ENCODE assay signal across 18 cellular contexts in the genomic region with DNA sequence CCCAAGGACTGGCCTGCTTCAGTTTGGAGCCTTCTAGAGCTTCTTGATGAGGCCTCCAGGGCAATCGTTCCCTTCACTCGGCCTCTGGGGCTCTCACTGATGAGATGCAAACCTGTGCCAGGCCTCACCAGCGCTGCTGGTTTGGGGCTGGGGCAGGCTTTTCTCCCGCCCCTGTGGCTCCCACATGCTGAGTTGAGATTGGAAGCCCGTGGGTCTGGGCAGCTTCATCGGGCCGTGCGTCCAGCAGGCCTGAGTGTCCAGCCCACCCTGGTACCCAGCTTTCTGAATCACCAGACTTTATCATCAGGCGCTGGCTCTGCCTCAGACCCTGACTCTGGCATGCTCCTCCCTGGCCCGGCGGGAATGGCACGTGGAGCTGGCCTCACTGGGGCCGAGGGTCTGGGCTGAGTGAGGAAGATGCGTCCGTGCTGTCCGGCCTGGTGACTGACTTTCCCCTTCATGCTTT. TPM values are rescaled to one million over a fixed set of nuclear protein-coding genes. Genes with fewer than 3 reads are reported as not detected.
DNase-seq lines count a peak whose midpoint lies in the region; ATAC-seq and TF ChIP-seq lines count a peak whose summit lies in the region.
"Had no signal": no experiment of that assay in that cellular context is flagged by ENCODE, and none has a peak within 500 bp of the region (broad histone marks: within the 10 kb centered on the region; RNA-seq: fewer than 3 reads in every experiment).

No MANE protein-coding gene starts in this region.

- no peak overlapping the region for H3K4me3 Mint-ChIP-seq in CD8-positive, alpha-beta T cell
- H3K4me3 Mint-ChIP-seq: activated CD4-positive, alpha-beta T cell treated with anti-CD3 and anti-CD28 coated beads, Interleukin-2, amount 10 ng/mL, durations not matched to agents 24 days and 14 days; CD14-positive monocyte; H9 had no signal

- POLR2A ChIA-PET in CD8-positive, alpha-beta T cell (lab: Charles Lee) = no interaction called here

- peaks cover 53% of the 10 kb centered on the region for H3K36me3 Mint-ChIP-seq in CD8-positive, alpha-beta T cell

- peaks cover 6% of the 10 kb centered on the region; the same call in 1 of the 2 replicates for H3F3A ChIP-seq in Loucy (ENCODE audit: low read depth)

- intact Hi-C loops in CD8-positive, alpha-beta T cell (cut with DNase I, micrococcal nuclease) = loop anchor here in 1 of 2 experiments (10.0 kb wide), 2 partner anchors 249 to 509 kb away; a partner anchor contains a TSS
- intact Hi-C loops in heart right ventricle (cut with DNase I) (no loop called here), sciatic nerve (cut with DNase I) (no loop called here), left lung (cut with DNase I) (no loop called here)

- H3K4me1 ChIP-seq in CD8-positive, alpha-beta T cell (ENCODE audit: insufficient read depth, low read length) = peaks cover 34% of the 10 kb centered on the region
- H3K4me1 ChIP-seq in Loucy (ENCODE audit: insufficient read depth, low read length, poor library complexity, severe bottlenecking) (peaks cover 31% of the 10 kb centered on the region), heart right ventricle (peaks cover 23 to 58% (median 41%) of the 10 kb centered on the region in 9 donors), left lung (peaks cover 14 to 32% of the 10 kb centered on the region in 2 donors)

- peaks cover 44% of the 10 kb centered on the region for H3K36me3 ChIP-seq in CD8-positive, alpha-beta T cell (ENCODE audit: insufficient read depth, low read length)
- peaks cover 50% of the 10 kb centered on the region; the same call in 1 of the 2 replicates for H3K36me3 ChIP-seq in Loucy (ENCODE audit: insufficient read depth, low read length)
- H3K36me3 ChIP-seq in heart right ventricle = peaks cover 0 to 58% (median 46%) of the 10 kb centered on the region in 9 donors
- peaks cover 0 to 53% of the 10 kb centered on the region in 2 donors for H3K36me3 ChIP-seq in left lung

- H3K4me1 Mint-ChIP-seq in CD8-positive, alpha-beta T cell (ENCODE audit: low read depth) = peaks cover 50% of the 10 kb centered on the region

- peaks cover 71% of the 10 kb centered on the region for H4K20me1 ChIP-seq in Loucy (ENCODE audit: insufficient read depth, low read length, poor library complexity, severe bottlenecking)

- no peak overlapping the region for H3K27ac ChIP-seq in CD8-positive, alpha-beta T cell (ENCODE audit: low read depth, low read length)
- H3K27ac ChIP-seq in heart right ventricle = peak overlapping the region in 8 of 10 donors; percentile 8 to 42 (median 25)
- H3K27ac ChIP-seq in left lung = no peak overlapping the region

- peaks cover 73% of the 10 kb centered on the region for H3K79me2 ChIP-seq in Loucy (ENCODE audit: insufficient read depth, low read length)

- no peaks in the 10 kb centered on the region for H3K27me3 ChIP-seq in CD8-positive, alpha-beta T cell (ENCODE audit: insufficient read depth, low read length)
- peaks cover 6% of the 10 kb centered on the region for H3K27me3 ChIP-seq in Loucy (ENCODE audit: insufficient read depth, low read length, poor library complexity, severe bottlenecking)
- H3K27me3 ChIP-seq in heart right ventricle = no peaks in the 10 kb centered on the region
- no peaks in the 10 kb centered on the region for H3K27me3 ChIP-seq in left lung

- no peak overlapping the region for H2AFZ ChIP-seq in Loucy (ENCODE audit: low read length)

- H3K27ac Mint-ChIP-seq in CD8-positive, alpha-beta T cell = peak overlapping the region; percentile 37
- H3K27ac Mint-ChIP-seq: activated CD4-positive, alpha-beta T cell treated with anti-CD3 and anti-CD28 coated beads, Interleukin-2, amount 10 ng/mL, durations not matched to agents 24 days and 14 days; CD14-positive monocyte had no signal

- peak overlapping the region; percentile 100 for H3K9ac ChIP-seq in Loucy (ENCODE audit: low read depth, low read length, poor library complexity, severe bottlenecking)

- 61 to 64% methylated on average over 16 of the region's 16 CpGs for WGBS in heart right ventricle, 2 donors

- ATAC-seq in CD8-positive, alpha-beta T cell = no peak
- ATAC-seq in heart right ventricle = no peak
- no peak for ATAC-seq in sciatic nerve
- no peak for ATAC-seq in GM19455 (IDR thresholded peaks at IDR 0.05; ENCODE audit: unreplicated experiment)
- ATAC-seq in left lung = no peak
- ATAC-seq: PC-3 had no signal

- no peaks in the 10 kb centered on the region for H3K9me2 ChIP-seq in Loucy (replicated peaks; ENCODE audit: low read depth, low read length)

- CTCF ChIA-PET in CD8-positive, alpha-beta T cell (lab: Charles Lee) = interaction anchor here (0.8 to 4.6 kb wide), 4 partner anchors 9 to 235 kb away, joined by 3 to 23 read pairs (median 7); a partner anchor contains a TSS

- H3K27me3 Mint-ChIP-seq in CD8-positive, alpha-beta T cell (ENCODE audit: low read depth) = no peaks in the 10 kb centered on the region
- H3K27me3 Mint-ChIP-seq: activated CD4-positive, alpha-beta T cell treated with anti-CD3 and anti-CD28 coated beads, Interleukin-2, amount 10 ng/mL, durations not matched to agents 24 days and 14 days had no signal

- TF ChIP-seq CTCF in CD8-positive, alpha-beta T cell (IDR thresholded peaks at IDR 0.05) = no peak
- TF ChIP-seq CTCF in Loucy (conservative IDR thresholded peaks at IDR 0.05; ENCODE audit: low read length) = no peak
- no peak for TF ChIP-seq CTCF in heart right ventricle (IDR thresholded peaks at IDR 0.05)
- no peak for TF ChIP-seq CTCF in left lung (IDR thresholded peaks at IDR 0.05)

- no peaks in the 10 kb centered on the region for H3K9me3 ChIP-seq in CD8-positive, alpha-beta T cell (ENCODE audit: low read length)
- H3K9me3 ChIP-seq in Loucy (ENCODE audit: insufficient read depth, low read depth, low read length) (no peaks in the 10 kb centered on the region), heart right ventricle (no peaks in the 10 kb centered on the region), left lung (no peaks in the 10 kb centered on the region)

- peak overlapping the region; percentile 91 for H3K4me2 ChIP-seq in Loucy (ENCODE audit: low read depth, low read length, poor library complexity, severe bottlenecking)

- H3K4me3 ChIP-seq in CD8-positive, alpha-beta T cell (ENCODE audit: low read depth, low read length) = no peak overlapping the region
- peak overlapping the region; percentile 100 for H3K4me3 ChIP-seq in Loucy (ENCODE audit: low read length, poor library complexity, severe bottlenecking)
- peak overlapping the region in 1 of 10 donors; percentile 5 for H3K4me3 ChIP-seq in heart right ventricle
- H3K4me3 ChIP-seq in left lung = no peak overlapping the region

- peak in 1 of 7 experiments; percentile 44 for DNase-seq in CD8-positive, alpha-beta T cell
- DNase-seq in heart right ventricle = no peak
- DNase-seq in sciatic nerve (ENCODE audit: low spot score) = peak; percentile 60
- no peak for DNase-seq in NCI-H128 (lab: John Stamatoyannopoulos, UW; ENCODE audit: unreplicated experiment)
- no peak for DNase-seq in AG08395 (ENCODE audit: low spot score)
- DNase-seq in left lung = no peak
- DNase-seq: activated CD4-positive, alpha-beta T cell treated with anti-CD3 and anti-CD28 coated beads, Interleukin-2, amount 10 ng/mL, durations not matched to agents 24 days and 14 days; activated gamma-delta T cell; H9; mesendoderm; NCI-H1092 treated with DMSO at 0.1 percent for 48 hours; NCI-H345; PC-3; T-helper 1 cell had no signal

- H3K9me3 Mint-ChIP-seq in CD8-positive, alpha-beta T cell = no peaks in the 10 kb centered on the region
- H3K9me3 Mint-ChIP-seq: activated CD4-positive, alpha-beta T cell treated with anti-CD3 and anti-CD28 coated beads, Interleukin-2, amount 10 ng/mL, durations not matched to agents 24 days and 14 days; H9 had no signal

RNA-seq across cellular contexts. Expression of a gene that starts 4.3 kb away (rescaled TPM):
- total RNA-seq in CD8-positive, alpha-beta T cell = 100 to 1,000 TPM; 139 to 150 TPM
- total RNA-seq in heart right ventricle (100 to 1,000 TPM; 214 to 488 (median 287) TPM), sciatic nerve (237 TPM), left lung (100 to 1,000 TPM; 178 to 225 TPM)
- polyA plus RNA-seq in heart right ventricle = 100 to 1,000 TPM; 304 to 370 TPM

RNA-seq across cellular contexts. Expression of a gene that starts 19.5 kb away (rescaled TPM):
- under 1 TPM in 1 of 2 experiments, not detected in 1; 0.25 TPM for total RNA-seq in CD8-positive, alpha-beta T cell
- total RNA-seq in heart right ventricle (10 to 100 TPM in 1 of 10 donors, 1 to 10 TPM in 9; 1.4 to 13.7 (median 2.6) TPM), sciatic nerve (8.0 TPM), left lung (10 to 100 TPM in 1 of 2 donors, 1 to 10 TPM in 1; 9.8 to 12.1 TPM)
- polyA plus RNA-seq in heart right ventricle = 1 to 10 TPM; 5.5 to 8.5 TPM
- total RNA-seq: H9, PC-3 had no signal

RNA-seq across cellular contexts. Expression of a gene that starts 30.6 kb away (rescaled TPM):
- total RNA-seq in CD8-positive, alpha-beta T cell = not detected
- total RNA-seq in heart right ventricle (1 to 10 TPM in 2 of 10 donors, not detected in 8; 1.9 to 5.9 TPM), sciatic nerve (not detected), left lung (not detected)
- polyA plus RNA-seq in heart right ventricle = not detected
- total RNA-seq: H9, PC-3, posterior vena cava had no signal
- polyA plus RNA-seq: CD14-positive monocyte had no signal

RNA-seq across cellular contexts. Expression of a gene that starts 55.6 kb away (rescaled TPM):
- not detected for total RNA-seq in CD8-positive, alpha-beta T cell
- 10 to 100 TPM in 7 of 10 donors, 1 to 10 TPM in 3; 6.9 to 29.3 (median 14.9) TPM for total RNA-seq in heart right ventricle
- polyA plus RNA-seq in heart right ventricle = 1 to 10 TPM; 3.9 to 5.0 TPM
- 22.2 TPM for total RNA-seq in sciatic nerve
- 10 to 100 TPM in 1 of 2 donors, 1 to 10 TPM in 1; 6.6 to 15.0 TPM for total RNA-seq in left lung

Comparison
In these comparisons a context has a peak if more than half of its experiments do, and no peak if none do; other contexts are left out.
1. H3K27ac ChIP-seq: peak in heart right ventricle (8 of 10); none in CD8-positive, alpha-beta T cell (single experiment) and left lung (0 of 2).